Comparison of ENCODE assay signal across 8 cellular contexts in genomic region chr14:35532783-35533356, GRCh38. TPM values are rescaled to one million over a fixed set of nuclear protein-coding genes. Genes with fewer than 3 reads are reported as not detected.
DNase-seq lines count a peak whose midpoint lies in the region; ATAC-seq, FAIRE-seq and TF ChIP-seq lines count a peak whose summit lies in the region.

No MANE protein-coding gene starts in this region.

- ATAC-seq in HG03342 (IDR thresholded peaks at IDR 0.05; ENCODE audit: unreplicated experiment): peak; percentile 1
- ATAC-seq in natural killer cell treated with Interleukin-12 subunit alpha and Interleukin-12 subunit beta and Interleukin-15 and Interleukin-18, amount 100 ng/mL, for 72 hours: peak in 1 of 2 donors; percentile 4

- peaks cover 6 to 10% of the 10 kb centered on the region in 2 donors for H3K4me1 Mint-ChIP-seq in natural killer cell treated with Interleukin-12 subunit alpha and Interleukin-12 subunit beta and Interleukin-15 and Interleukin-18, amount 100 ng/mL, for 72 hours (ENCODE audit: low read depth in 2 of 2)

- H4K20me1 ChIP-seq in mammary epithelial cell (ENCODE audit: insufficient read depth, low read length): no peaks in the 10 kb centered on the region

- POLR2A ChIA-PET in HEK293T (lab: Yijun Ruan, JAX): no interaction called here

- peaks cover 38 to 56% of the 10 kb centered on the region in 2 donors for H3K27me3 Mint-ChIP-seq in natural killer cell treated with Interleukin-12 subunit alpha and Interleukin-12 subunit beta and Interleukin-15 and Interleukin-18, amount 100 ng/mL, for 72 hours

- no peaks in the 10 kb centered on the region for H3K9me3 Mint-ChIP-seq in natural killer cell treated with Interleukin-12 subunit alpha and Interleukin-12 subunit beta and Interleukin-15 and Interleukin-18, amount 100 ng/mL, for 72 hours

- peak overlapping the region; percentile 93 for H2AFZ ChIP-seq in mammary epithelial cell (ENCODE audit: low read depth, low read length)

- in situ Hi-C loops in mammary epithelial cell (cut with MboI; ENCODE audit: low sequenced_read_pairs in 2 of 2): no loop called here

- dilution Hi-C loops in mammary epithelial cell (cut with HindIII; ENCODE audit: low sequenced_read_pairs): no loop called here

- H3K4me1 ChIP-seq in mammary epithelial cell (ENCODE audit: insufficient read depth, low read length): peaks cover 22% of the 10 kb centered on the region

- peaks cover 21% of the 10 kb centered on the region for H3K27me3 ChIP-seq in mammary epithelial cell (ENCODE audit: insufficient read depth, low read length)

- no peaks in the 10 kb centered on the region for H3K79me2 ChIP-seq in mammary epithelial cell (ENCODE audit: insufficient read depth, low read length)

- peak; percentile 3 for FAIRE-seq in G401.6 (lab: Jason Lieb, UNC)

- H3K36me3 ChIP-seq in mammary epithelial cell (ENCODE audit: insufficient read depth, low read length): no peaks in the 10 kb centered on the region

- H3K27ac ChIP-seq in mammary epithelial cell (ENCODE audit: insufficient read depth, low read depth, low read length): no peak overlapping the region

- CTCF ChIA-PET in mammary epithelial cell (lab: Charles Lee; ENCODE audit: low non-redundant PET) (no interaction called here), HEK293T (lab: Yijun Ruan, JAX) (no interaction called here)

- DNase-seq in mammary epithelial cell (no peak), HEK293T (ENCODE audit: extremely low spot score) (no peak), HUDEP-2 (lab: John Stamatoyannopoulos, UW; ENCODE audit: unreplicated experiment in 76 of 76) (no peak), NCI-H1436 (lab: John Stamatoyannopoulos, UW) (no peak), NCI-H526 (lab: John Stamatoyannopoulos, UW) (no peak)
- no peak for DNase-seq in natural killer cell treated with Interleukin-12 subunit alpha and Interleukin-12 subunit beta and Interleukin-15 and Interleukin-18, amount 100 ng/mL, for 72 hours (ENCODE audit: low spot score)

- no peak overlapping the region for H3K27ac Mint-ChIP-seq in natural killer cell treated with Interleukin-12 subunit alpha and Interleukin-12 subunit beta and Interleukin-15 and Interleukin-18, amount 100 ng/mL, for 72 hours

- no peak for TF ChIP-seq CTCF in mammary epithelial cell (conservative IDR thresholded peaks at IDR 0.05 in 1 of 2, IDR thresholded peaks at IDR 0.05 in 1 of 2; ENCODE audit: extremely low read depth in 1 of 2, insufficient read depth in 1 of 2, low read depth in 1 of 2, low read length in 2 of 2)

- H3K9me3 ChIP-seq in mammary epithelial cell (replicated peaks; ENCODE audit: insufficient read depth, low read length): no peaks in the 10 kb centered on the region

- intact Hi-C loops in mammary epithelial cell (cut with micrococcal nuclease): loop anchor here (1.0 to 5.0 kb wide), 2 partner anchors 154 to 279 kb away; no protein-coding TSS in a partner anchor

- peak overlapping the region; percentile 79 for H3K4me3 Mint-ChIP-seq in natural killer cell treated with Interleukin-12 subunit alpha and Interleukin-12 subunit beta and Interleukin-15 and Interleukin-18, amount 100 ng/mL, for 72 hours

- BruUV-seq in mammary epithelial cell (replicated peaks; lab: Mats Ljungman, UMichigan): no TSS peak

- 20% methylated on average over 5 of the region's 6 CpGs for whole genome bisulfite sequencing in mammary epithelial cell (ENCODE audit: low coverage, missing lambda C conversion rate)

- H3K9ac ChIP-seq in mammary epithelial cell (ENCODE audit: insufficient read depth, low read length): peak overlapping the region; percentile 16

- peak overlapping the region; percentile 61 to 71 (median 64) for H3K4me3 ChIP-seq in mammary epithelial cell (replicated peaks in 1 of 3; ENCODE audit: insufficient read depth in 1 of 3, low read depth in 2 of 3, low read length in 3 of 3)

- H3K4me2 ChIP-seq in mammary epithelial cell (ENCODE audit: insufficient read depth, low read depth, low read length): peak overlapping the region; percentile 100

- H3K36me3 Mint-ChIP-seq in natural killer cell treated with Interleukin-12 subunit alpha and Interleukin-12 subunit beta and Interleukin-15 and Interleukin-18, amount 100 ng/mL, for 72 hours: no peaks in the 10 kb centered on the region

TF ChIP-seq in HEK293T, 16 proteins besides CTCF, POLR2A, EP300 and RAD21:
- no peak for TF ChIP-seq BHLHE40 (IDR thresholded peaks at IDR 0.05; ENCODE audit: borderline replicate concordance)
- no peak for TF ChIP-seq ZNF384 (IDR thresholded peaks at IDR 0.05)
- TF ChIP-seq NFRKB (IDR thresholded peaks at IDR 0.05): no peak
- no peak for TF ChIP-seq SP1 (IDR thresholded peaks at IDR 0.05)
- TF ChIP-seq SUZ12 (IDR thresholded peaks at IDR 0.05): no peak
- no peak for TF ChIP-seq ARNT (IDR thresholded peaks at IDR 0.05)
- TF ChIP-seq PKNOX1 (IDR thresholded peaks at IDR 0.05): no peak

RNA-seq across cellular contexts. Expression of gene INSM2, which starts 1.1 kb away (rescaled TPM):
- total RNA-seq in mammary epithelial cell: not detected
- polyA plus RNA-seq in mammary epithelial cell: not detected
- not detected for polyA minus RNA-seq in mammary epithelial cell
- not detected for total RNA-seq in natural killer cell treated with Interleukin-12 subunit alpha and Interleukin-12 subunit beta and Interleukin-15 and Interleukin-18, amount 100 ng/mL, for 72 hours
